14 cellular contexts compared by ENCODE assay signal in genomic region chr1:21546122-21546825, GRCh38. TPM values are rescaled to one million over a fixed set of nuclear protein-coding genes. Genes with fewer than 3 reads are reported as not detected.
DNase-seq lines count a peak whose midpoint lies in the region; ATAC-seq and TF ChIP-seq lines count a peak whose summit lies in the region.
"Had no signal": no experiment of that assay in that cellular context is flagged by ENCODE, and none has a peak within 500 bp of the region (broad histone marks: within the 10 kb centered on the region; RNA-seq: fewer than 3 reads in every experiment).

No MANE protein-coding gene starts in this region.

- peak overlapping the region; percentile 48 for H3K27ac Mint-ChIP-seq in nephron progenitor cell

- peaks cover 31% of the 10 kb centered on the region for H3K4me1 Mint-ChIP-seq in nephron progenitor cell

- H3K4me3 ChIP-seq in fibroblast of the aortic adventitia (ENCODE audit: low read depth, low read length) (no peak overlapping the region), dorsolateral prefrontal cortex (no peak overlapping the region)

- H3K9me3 Mint-ChIP-seq in nephron progenitor cell = no peaks in the 10 kb centered on the region

- H3K27me3 ChIP-seq in dorsolateral prefrontal cortex = no peaks in the 10 kb centered on the region

- H3K4me3 Mint-ChIP-seq in nephron progenitor cell = no peak overlapping the region

- TF ChIP-seq CTCF in fibroblast of the aortic adventitia (IDR thresholded peaks at IDR 0.05; ENCODE audit: insufficient read depth, low read length) = no peak
- TF ChIP-seq CTCF in nephron progenitor cell (IDR thresholded peaks at IDR 0.05) = no peak
- TF ChIP-seq CTCF in dorsolateral prefrontal cortex (IDR thresholded peaks at IDR 0.05 in 54 of 56, conservative IDR thresholded peaks at IDR 0.05 in 2 of 56; ENCODE audit: low read depth in 1 of 56, partially characterized antibody in 56 of 56) = no peak

- ATAC-seq in left ventricle myocardium superior (no peak), GM18498 (IDR thresholded peaks at IDR 0.05; ENCODE audit: unreplicated experiment) (no peak), GM21619 (IDR thresholded peaks at IDR 0.05; ENCODE audit: unreplicated experiment) (no peak)

- H3K27ac ChIP-seq in dorsolateral prefrontal cortex = no peak overlapping the region

- no peaks in the 10 kb centered on the region for H3K36me3 Mint-ChIP-seq in nephron progenitor cell (ENCODE audit: low read depth)
- H3K36me3 Mint-ChIP-seq: CD14-positive monocyte had no signal

- intact Hi-C loops in left ventricle myocardium superior (cut with micrococcal nuclease) (no loop called here), cardiac septum (cut with DNase I) (no loop called here), dorsolateral prefrontal cortex (cut with DNase I) (loop anchor here in 1 of 2 donors (10.0 kb wide), 1 partner anchor 1589 kb away; no protein-coding TSS in a partner anchor)

- H3K27me3 Mint-ChIP-seq in nephron progenitor cell (ENCODE audit: low read depth, poor library complexity) = peaks cover 9% of the 10 kb centered on the region

- DNase-seq in left ventricle myocardium superior (peak; percentile 75), cardiac septum (ENCODE audit: low spot score) (no peak), fibroblast of the aortic adventitia (ENCODE audit: low read depth) (peak; percentile 14), nephron progenitor cell (no peak), dorsolateral prefrontal cortex (no peak)
- no peak for DNase-seq in activated CD4-positive, alpha-beta T cell treated with anti-CD3 and anti-CD28 coated beads, Interleukin-2, amount 50 U/mL, for 4 hours
- DNase-seq: KBM-7, NCI-H1048, NCI-H146, NCI-H2081 treated with DMSO at 0.1 percent for 48 hours, NCI-H524 treated with DMSO at 0.1 percent for 48 hours had no signal

RNA-seq across cellular contexts. Expression of gene ALPL, which starts 37.1 kb away (rescaled TPM):
- total RNA-seq in left ventricle myocardium superior (13.1 TPM), cardiac septum (20.3 TPM), fibroblast of the aortic adventitia (ENCODE audit: low replicate concordance) (1.1 and 16.3 TPM in 2 replicates), dorsolateral prefrontal cortex (10 to 100 TPM in 87 of 120 experiments, 1 to 10 TPM in 33; 3.9 to 39.4 (median 12.7) TPM)

Comparison
In these comparisons a context has a peak if more than half of its experiments do, and no peak if none do; other contexts are left out.
1. DNase-seq: peak in left ventricle myocardium superior (single experiment) and fibroblast of the aortic adventitia (single experiment); none in cardiac septum (single experiment), nephron progenitor cell (single experiment), dorsolateral prefrontal cortex (0 of 10) and activated CD4-positive, alpha-beta T cell treated with anti-CD3 and anti-CD28 coated beads, Interleukin-2, amount 50 U/mL, for 4 hours (0 of 2).